Comparison of ENCODE assay signal across 8 cellular contexts in the genomic region with DNA sequence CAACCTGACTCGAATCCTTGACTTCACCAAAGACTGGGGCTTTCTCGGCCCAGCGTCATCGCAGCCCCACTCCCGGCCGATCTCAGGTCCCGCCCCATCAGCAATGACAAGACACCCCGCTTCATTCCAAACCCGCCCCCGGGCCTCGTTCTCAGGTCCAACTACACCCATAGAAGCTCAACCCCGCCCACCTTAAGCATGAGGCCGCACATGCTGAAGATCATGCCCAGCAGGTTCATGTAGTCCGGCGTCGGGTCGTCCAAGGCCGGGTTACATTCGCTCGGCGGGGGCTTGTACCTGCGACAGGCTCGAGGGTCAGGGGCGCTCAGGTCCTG. TPM values are rescaled to one million over a fixed set of nuclear protein-coding genes. Genes with fewer than 3 reads are reported as not detected.
DNase-seq lines count a peak whose midpoint lies in the region; ATAC-seq, FAIRE-seq and TF ChIP-seq lines count a peak whose summit lies in the region.

No MANE protein-coding gene starts in this region.

- no peaks in the 10 kb centered on the region for H3K27me3 Mint-ChIP-seq in T-helper 17 cell

- peaks cover 5% of the 10 kb centered on the region for H3K36me3 Mint-ChIP-seq in T-helper 17 cell (ENCODE audit: low read depth)

- peak overlapping the region; percentile 99 for H3K27ac Mint-ChIP-seq in T-helper 17 cell

- H3K4me3 Mint-ChIP-seq in T-helper 17 cell, result peak overlapping the region; percentile 96

- no peak for FAIRE-seq in GM12892 (lab: Jason Lieb, UNC)

- peak overlapping the region; percentile 95 to 100 for H3K27ac ChIP-seq in ascending aorta

- intact Hi-C loops in ascending aorta (cut with DNase I) (loop anchor here (1.0 to 5.0 kb wide), 5 partner anchors 12 to 1132 kb away; a partner anchor contains a TSS), sciatic nerve (cut with DNase I) (no loop called here)

- no peak for TF ChIP-seq CTCF in ascending aorta (IDR thresholded peaks at IDR 0.05)

- H3K9me3 ChIP-seq in T-helper 17 cell (ENCODE audit: control insufficient read depth, low read length, poor library complexity, severe bottlenecking) (no peaks in the 10 kb centered on the region), ascending aorta (no peaks in the 10 kb centered on the region)

- ATAC-seq in T-helper 17 cell (peak; percentile 63), sciatic nerve (peak; percentile 25), HG02973 (IDR thresholded peaks at IDR 0.05; ENCODE audit: unreplicated experiment) (no peak)

- peak; percentile 10 for DNase-seq in SIG-M5 treated with dmso at 0.1 percent for 504 hours (lab: John Stamatoyannopoulos, UW; ENCODE audit: unreplicated experiment)
- no peak for DNase-seq in SIG-M5 (lab: John Stamatoyannopoulos, UW)
- peak; percentile 63 to 73 (median 67) for DNase-seq in T-helper 17 cell
- DNase-seq in ascending aorta (ENCODE audit: low spot score in 2 of 2), result peak in 1 of 2 donors; percentile 79
- peak in 26 of 51 donors; percentile 35 to 82 (median 60) for DNase-seq in hypothalamus (lab: John Stamatoyannopoulos, UW)
- DNase-seq in sciatic nerve (ENCODE audit: low spot score), result peak; percentile 81
- DNase-seq in GM12892 (ENCODE audit: insufficient read length), result no peak

- no peaks in the 10 kb centered on the region for H3K27me3 ChIP-seq in ascending aorta

- peaks cover 5 to 26% of the 10 kb centered on the region in 2 donors for H3K36me3 ChIP-seq in ascending aorta

- no peak for TF ChIP-seq POLR2A in GM12892 (IDR thresholded peaks at IDR 0.05; ENCODE audit: low read depth, low read length)

- H3K4me1 ChIP-seq in ascending aorta, result peaks cover 12 to 33% of the 10 kb centered on the region in 2 donors

- H3K4me1 Mint-ChIP-seq in T-helper 17 cell, result peaks cover 46% of the 10 kb centered on the region

- H3K4me3 ChIP-seq in ascending aorta, result peak overlapping the region; percentile 71 to 92

RNA-seq across cellular contexts. Expression of a gene that starts 2.3 kb away (rescaled TPM):
- total RNA-seq in T-helper 17 cell (10 to 100 TPM; 10.5 to 11.1 TPM), ascending aorta (12.0 TPM), sciatic nerve (12.3 TPM)
- polyA plus RNA-seq in GM12892 (2012; ENCODE audit: missing spikeins), result 7.8 TPM

RNA-seq across cellular contexts. Expression of a gene that starts 2.4 kb away (rescaled TPM):
- total RNA-seq in T-helper 17 cell (100 to 1,000 TPM; 157 to 181 TPM), ascending aorta (36.3 TPM), sciatic nerve (76.4 TPM)
- polyA plus RNA-seq in GM12892 (2012; ENCODE audit: missing spikeins), result 74.6 TPM

RNA-seq across cellular contexts. Expression of a gene that starts 12.8 kb away (rescaled TPM):
- total RNA-seq in T-helper 17 cell, result 100 to 1,000 TPM; 126 to 147 TPM
- total RNA-seq in ascending aorta, result 160 TPM
- 77.1 TPM for total RNA-seq in sciatic nerve
- 71.1 TPM for polyA plus RNA-seq in GM12892 (2012; ENCODE audit: missing spikeins)

RNA-seq across cellular contexts. Expression of a gene that starts 18.9 kb away (rescaled TPM):
- total RNA-seq in T-helper 17 cell (not detected), ascending aorta (not detected), sciatic nerve (not detected)
- polyA plus RNA-seq in GM12892 (2012; ENCODE audit: missing spikeins), result 0.95 TPM

RNA-seq across cellular contexts. Expression of a gene that starts 27.5 kb away (rescaled TPM):
- total RNA-seq in T-helper 17 cell (1 to 10 TPM; 2.9 to 3.5 TPM), ascending aorta (7.6 TPM), sciatic nerve (3.6 TPM)
- polyA plus RNA-seq in GM12892 (2012; ENCODE audit: missing spikeins), result 3.7 TPM

Comparison
In these comparisons a context has a peak if more than half of its experiments do, and no peak if none do; other contexts are left out.
1. DNase-seq: peak in SIG-M5 treated with dmso at 0.1 percent for 504 hours (single experiment), T-helper 17 cell (3 of 3), hypothalamus (26 of 51) and sciatic nerve (single experiment); none in SIG-M5 (single experiment) and GM12892 (single experiment).